In the genomic region with DNA sequence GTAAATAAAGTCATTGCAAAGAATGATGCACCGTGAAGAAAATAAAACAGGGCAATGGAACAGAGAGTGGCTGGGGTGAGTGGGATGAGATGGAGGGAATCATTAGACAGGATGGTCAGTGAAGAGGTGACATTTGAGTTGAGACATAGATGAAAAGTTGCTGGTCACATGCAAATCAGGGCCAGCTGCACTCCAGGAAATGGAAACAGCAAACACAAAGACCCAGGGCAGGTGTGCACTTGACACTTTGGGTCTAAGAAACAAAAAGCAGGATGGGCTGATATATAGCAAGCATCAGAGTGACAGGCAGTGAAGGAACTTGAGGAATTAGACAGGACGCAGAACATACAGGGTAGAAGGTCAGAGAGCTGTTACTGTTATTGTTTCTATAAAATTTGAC, we compare ENCODE assay signal across 13 cellular contexts.
A peak's percentile ranks its signal among the peaks of the same experiment; 100 is the strongest.
DNase-seq lines count a peak whose midpoint lies in the region; ATAC-seq and TF ChIP-seq lines count a peak whose summit lies in the region.
"Had no signal": no experiment of that assay in that cellular context is flagged by ENCODE, and none has a peak within 500 bp of the region (broad histone marks: within the 10 kb centered on the region; RNA-seq: fewer than 3 reads in every experiment).

No MANE protein-coding gene starts in this region.

- peak overlapping the region; percentile 31; the same call in 1 of the 2 replicates for H3K4me2 ChIP-seq in MM.1S (ENCODE audit: low read depth, low read length)

- H3K9ac ChIP-seq in MM.1S (ENCODE audit: low read length) = no peak overlapping the region

- peaks cover 6% of the 10 kb centered on the region; the same call in 1 of the 2 replicates for H3F3A ChIP-seq in MM.1S (ENCODE audit: insufficient read depth, low read length)

- 0 out of 2 replicates have a peak, but pooled peaks cover 10% of the 10 kb centered on the region for H3K79me2 ChIP-seq in MM.1S (ENCODE audit: low read length)

- DNase-seq in GM12865 (ENCODE audit: low read depth) = peak; percentile 55
- peak; percentile 9 for DNase-seq in GM19238 (ENCODE audit: insufficient read length, low spot score)
- DNase-seq in MM.1S = peak; percentile 66
- no peak for DNase-seq in SK-N-DZ (ENCODE audit: low spot score)
- no peak for DNase-seq in testis
- no peak for DNase-seq in left lobe of liver (ENCODE audit: low spot score)
- no peak for DNase-seq in stimulated activated CD4-positive, alpha-beta T cell treated with anti-CD3 and anti-CD28 coated beads, Interleukin-1b, Interleukin-23, amount 100 ng/mL, for 48 hours
- DNase-seq: activated CD4-positive, alpha-beta T cell treated with anti-CD3 and anti-CD28 coated beads, Interleukin-2, amount 50 U/mL, for 1 hour; spleen; T-helper 17 cell had no signal

- TF ChIP-seq CTCF in GM12865 (IDR thresholded peaks at IDR 0.05; ENCODE audit: insufficient read depth, low read depth, low read length, missing control alignments) = no peak
- TF ChIP-seq CTCF in MM.1S (IDR thresholded peaks at IDR 0.05; ENCODE audit: low read length) = no peak
- no peak for TF ChIP-seq CTCF in testis (IDR thresholded peaks at IDR 0.05)

- no peak overlapping the region for H2AFZ ChIP-seq in MM.1S (ENCODE audit: low read length)

- no peaks in the 10 kb centered on the region for H3K9me3 ChIP-seq in MM.1S (replicated peaks; ENCODE audit: insufficient read depth, low read length)
- H3K9me3 ChIP-seq in testis = no peaks in the 10 kb centered on the region
- H3K9me3 ChIP-seq: Peyer's patch, spleen, suprapubic skin had no signal

- intact Hi-C loops in testis (cut with DNase I; ENCODE audit: low total_unique reads) = no loop called here

- TF ChIP-seq POLR2A in testis (IDR thresholded peaks at IDR 0.05) = no peak

- 89 to 95% methylated on average over 2 of the region's 2 CpGs for WGBS in testis, 2 donors

- no peaks in the 10 kb centered on the region for H3K9me2 ChIP-seq in MM.1S (replicated peaks; ENCODE audit: insufficient read depth, low read length)

- H3K36me3 ChIP-seq in MM.1S (replicated peaks; ENCODE audit: insufficient read depth, low read length) (peaks cover 28% of the 10 kb centered on the region; the same call in 1 of the 2 replicates), testis (ENCODE audit: low read depth, missing control alignments) (no peaks in the 10 kb centered on the region)

- peak overlapping the region; percentile 46; the same call in 1 of the 2 replicates for H3K27ac ChIP-seq in MM.1S (ENCODE audit: low read length)
- no peak overlapping the region for H3K27ac ChIP-seq in testis
- H3K27ac ChIP-seq: Peyer's patch, suprapubic skin had no signal

- H3K4me1 ChIP-seq in MM.1S (ENCODE audit: low read length) = peaks cover 31% of the 10 kb centered on the region
- H3K4me1 ChIP-seq in testis = no peaks in the 10 kb centered on the region
- H3K4me1 ChIP-seq: Peyer's patch had no signal

- H3K4me3 ChIP-seq in GM12865 (ENCODE audit: low read depth, low read length) (no peak overlapping the region), MM.1S (ENCODE audit: low read length) (no peak overlapping the region), testis (no peak overlapping the region)
- H3K4me3 ChIP-seq: Peyer's patch, spleen, suprapubic skin had no signal

- no peaks in the 10 kb centered on the region for H4K20me1 ChIP-seq in MM.1S (ENCODE audit: insufficient read depth, low read length)

- H3K27me3 ChIP-seq in MM.1S (replicated peaks; ENCODE audit: insufficient read depth, low read length) = no peaks in the 10 kb centered on the region
- no peaks in the 10 kb centered on the region for H3K27me3 ChIP-seq in testis
- H3K27me3 ChIP-seq: Peyer's patch, spleen, suprapubic skin had no signal

- ATAC-seq in HG02571 (IDR thresholded peaks at IDR 0.05; ENCODE audit: unreplicated experiment) (peak; percentile 76), left lobe of liver (no peak)
- ATAC-seq: T-helper 17 cell had no signal

Comparison
In these comparisons a context has a peak if more than half of its experiments do, and no peak if none do; other contexts are left out.
1. DNase-seq: peak in GM12865 (single experiment), GM19238 (single experiment) and MM.1S (single experiment); none in SK-N-DZ (single experiment), testis (single experiment), left lobe of liver (single experiment) and stimulated activated CD4-positive, alpha-beta T cell treated with anti-CD3 and anti-CD28 coated beads, Interleukin-1b, Interleukin-23, amount 100 ng/mL, for 48 hours (single experiment).